ENCODE assay signal across 7 cellular contexts in the genomic region with DNA sequence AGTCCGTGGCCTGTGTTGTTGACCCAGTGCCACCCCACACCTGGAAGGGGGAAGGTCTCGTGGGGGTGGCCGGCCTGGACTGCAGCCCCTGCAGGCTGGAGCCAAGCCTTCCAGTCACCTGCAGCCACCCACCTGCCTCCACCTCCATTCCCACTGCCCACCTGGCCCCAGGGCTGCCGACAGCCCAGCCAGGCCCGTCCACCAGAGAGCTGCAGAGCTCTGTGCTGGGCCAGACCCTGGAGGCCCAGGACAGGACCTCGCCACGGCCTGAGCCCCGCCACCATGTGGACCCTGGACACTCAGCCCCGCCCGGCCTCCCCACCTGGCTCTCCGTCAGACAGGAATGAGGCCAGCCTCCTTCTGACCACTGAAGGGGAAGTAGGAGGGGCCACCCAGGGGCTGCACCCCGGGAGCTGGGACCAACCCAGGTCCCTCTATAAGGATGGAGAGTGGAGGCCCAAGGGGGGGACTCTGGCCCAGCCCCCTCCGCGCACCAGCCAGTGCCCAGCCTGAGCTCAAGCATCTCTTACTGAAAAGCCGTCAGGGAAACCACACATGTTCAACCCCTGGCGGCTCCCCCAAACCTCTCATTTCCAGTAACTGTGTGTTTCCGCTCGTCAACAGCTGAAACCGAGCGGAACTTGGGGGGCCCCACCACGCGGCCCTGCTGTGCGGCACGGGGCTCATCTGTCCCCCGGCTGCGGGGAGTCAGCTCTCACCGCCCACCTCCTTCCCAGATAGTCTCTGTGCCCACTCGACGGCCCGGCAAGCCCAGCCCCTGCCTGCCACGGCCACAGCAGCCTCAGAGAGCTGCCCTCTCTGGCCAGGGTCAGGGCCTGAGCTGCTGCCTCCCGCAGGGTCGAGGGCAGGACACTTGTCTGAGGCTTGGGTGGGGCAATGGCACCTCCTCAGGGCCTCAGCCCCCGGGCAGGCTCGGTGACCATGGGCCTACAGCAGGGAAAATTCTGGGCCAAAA. TPM values are rescaled to one million over a fixed set of nuclear protein-coding genes. Genes with fewer than 3 reads are reported as not detected.
DNase-seq lines count a peak whose midpoint lies in the region; ATAC-seq and TF ChIP-seq lines count a peak whose summit lies in the region.

No MANE protein-coding gene starts in this region.

- peak; percentile 54 for DNase-seq in T follicular helper cell (ENCODE audit: low read depth)
- DNase-seq in activated naive CD4-positive, alpha-beta T cell (lab: John Stamatoyannopoulos, UW) = peak in 3 of 4 experiments; percentile 34 to 66 (median 58)
- DNase-seq in naive thymus-derived CD8-positive, alpha-beta T cell = peak; percentile 54 to 84 (median 70)
- DNase-seq in SHP77 (lab: John Stamatoyannopoulos, UW) = no peak
- no peak for DNase-seq in kidney tubule cell (ENCODE audit: low spot score)
- DNase-seq in omental fat pad (ENCODE audit: low spot score) = no peak

- H3K27ac Mint-ChIP-seq in naive thymus-derived CD8-positive, alpha-beta T cell = peak overlapping the region; percentile 81 to 96 (median 90)

- H3K27me3 Mint-ChIP-seq in naive thymus-derived CD8-positive, alpha-beta T cell = no peaks in the 10 kb centered on the region

- peaks cover 19 to 68% (median 57%) of the 10 kb centered on the region in 4 donors for H3K4me1 Mint-ChIP-seq in naive thymus-derived CD8-positive, alpha-beta T cell

- peak overlapping the region; percentile 60 to 81 (median 77) for H3K4me3 Mint-ChIP-seq in naive thymus-derived CD8-positive, alpha-beta T cell

- peaks cover 66% of the 10 kb centered on the region for H3K4me1 ChIP-seq in thymus (ENCODE audit: control insufficient read depth, insufficient read depth, low read length)

- POLR2A ChIA-PET in naive thymus-derived CD8-positive, alpha-beta T cell (lab: Charles Lee) = interaction anchor here (0.6 to 2.3 kb wide), 12 partner anchors 9 to 553 kb away, joined by 3 to 11 read pairs (median 5); a partner anchor contains a TSS

- WGBS in thymus = 5% methylated on average over 35 of the region's 35 CpGs

- no peaks in the 10 kb centered on the region for H3K9me3 ChIP-seq in thymus (ENCODE audit: control insufficient read depth)

- H3K4me3 ChIP-seq in thymus (ENCODE audit: low read length) = peak overlapping the region; percentile 12

- no peaks in the 10 kb centered on the region for H3K36me3 Mint-ChIP-seq in naive thymus-derived CD8-positive, alpha-beta T cell

- TF ChIP-seq CTCF in omental fat pad (IDR thresholded peaks at IDR 0.05) = no peak

- no peaks in the 10 kb centered on the region for H3K9me3 Mint-ChIP-seq in naive thymus-derived CD8-positive, alpha-beta T cell

- H3K36me3 ChIP-seq in thymus (ENCODE audit: control insufficient read depth, insufficient read depth) = peaks cover 8% of the 10 kb centered on the region

- peak overlapping the region; percentile 56 for H3K27ac ChIP-seq in thymus (ENCODE audit: low read depth)

- no peaks in the 10 kb centered on the region for H3K27me3 ChIP-seq in thymus (ENCODE audit: control insufficient read depth, insufficient read depth)

- peak; percentile 77 to 86 for ATAC-seq in naive thymus-derived CD8-positive, alpha-beta T cell
- ATAC-seq in omental fat pad (ENCODE audit: low FRiP score) = no peak

RNA-seq across cellular contexts. Expression of a gene that starts 12.8 kb away (rescaled TPM):
- total RNA-seq in naive thymus-derived CD8-positive, alpha-beta T cell = 10 to 100 TPM; 76.2 to 84.3 TPM
- 1 to 10 TPM; 1.3 to 5.9 (median 1.6) TPM for polyA plus RNA-seq in naive thymus-derived CD8-positive, alpha-beta T cell
- polyA plus RNA-seq in thymus = 15.9 TPM
- 10 to 100 TPM; 10.4 to 61.8 (median 55.1) TPM for total RNA-seq in omental fat pad

RNA-seq across cellular contexts. Expression of a gene that starts 50.2 kb away (rescaled TPM):
- total RNA-seq in naive thymus-derived CD8-positive, alpha-beta T cell = 10 to 100 TPM; 83.4 to 84.8 TPM
- 10 to 100 TPM; 14.2 to 35.8 (median 26.2) TPM for polyA plus RNA-seq in naive thymus-derived CD8-positive, alpha-beta T cell
- 89.7 TPM for polyA plus RNA-seq in thymus
- total RNA-seq in omental fat pad = 10 to 100 TPM; 45.6 to 64.8 (median 56.5) TPM

Comparison
In these comparisons a context has a peak if more than half of its experiments do, and no peak if none do; other contexts are left out.
1. DNase-seq: peak in T follicular helper cell (single experiment), activated naive CD4-positive, alpha-beta T cell (3 of 4) and naive thymus-derived CD8-positive, alpha-beta T cell (10 of 10); none in SHP77 (0 of 2), kidney tubule cell (single experiment) and omental fat pad (single experiment).